ENCODE assay signal across 2 cellular contexts in the genomic region with DNA sequence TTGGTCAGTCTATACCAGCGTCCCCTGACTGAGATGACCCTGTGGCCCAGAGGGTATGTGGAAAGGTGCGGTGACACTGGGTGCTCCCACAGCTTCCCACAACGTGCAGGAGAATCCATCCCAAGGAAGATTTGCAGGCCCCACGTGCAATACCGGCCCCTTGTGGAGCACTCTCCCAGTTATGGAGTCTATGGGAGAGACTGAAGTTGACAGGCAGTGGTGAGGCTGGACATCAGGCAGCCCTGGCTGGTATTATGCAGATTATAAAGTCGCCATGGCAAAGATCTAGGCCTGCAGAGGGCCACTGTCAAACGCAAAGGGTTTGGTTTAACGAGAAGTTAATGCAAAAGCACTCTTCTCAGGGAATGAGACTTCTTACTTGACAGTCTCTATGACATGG.
TF ChIP-seq lines count a peak whose summit lies in the region.

No MANE protein-coding gene starts in this region.

TF ChIP-seq in K562, 482 proteins besides CTCF, POLR2A, EP300 and RAD21 (continued from another document):
- TF ChIP-seq, protein P1, sequence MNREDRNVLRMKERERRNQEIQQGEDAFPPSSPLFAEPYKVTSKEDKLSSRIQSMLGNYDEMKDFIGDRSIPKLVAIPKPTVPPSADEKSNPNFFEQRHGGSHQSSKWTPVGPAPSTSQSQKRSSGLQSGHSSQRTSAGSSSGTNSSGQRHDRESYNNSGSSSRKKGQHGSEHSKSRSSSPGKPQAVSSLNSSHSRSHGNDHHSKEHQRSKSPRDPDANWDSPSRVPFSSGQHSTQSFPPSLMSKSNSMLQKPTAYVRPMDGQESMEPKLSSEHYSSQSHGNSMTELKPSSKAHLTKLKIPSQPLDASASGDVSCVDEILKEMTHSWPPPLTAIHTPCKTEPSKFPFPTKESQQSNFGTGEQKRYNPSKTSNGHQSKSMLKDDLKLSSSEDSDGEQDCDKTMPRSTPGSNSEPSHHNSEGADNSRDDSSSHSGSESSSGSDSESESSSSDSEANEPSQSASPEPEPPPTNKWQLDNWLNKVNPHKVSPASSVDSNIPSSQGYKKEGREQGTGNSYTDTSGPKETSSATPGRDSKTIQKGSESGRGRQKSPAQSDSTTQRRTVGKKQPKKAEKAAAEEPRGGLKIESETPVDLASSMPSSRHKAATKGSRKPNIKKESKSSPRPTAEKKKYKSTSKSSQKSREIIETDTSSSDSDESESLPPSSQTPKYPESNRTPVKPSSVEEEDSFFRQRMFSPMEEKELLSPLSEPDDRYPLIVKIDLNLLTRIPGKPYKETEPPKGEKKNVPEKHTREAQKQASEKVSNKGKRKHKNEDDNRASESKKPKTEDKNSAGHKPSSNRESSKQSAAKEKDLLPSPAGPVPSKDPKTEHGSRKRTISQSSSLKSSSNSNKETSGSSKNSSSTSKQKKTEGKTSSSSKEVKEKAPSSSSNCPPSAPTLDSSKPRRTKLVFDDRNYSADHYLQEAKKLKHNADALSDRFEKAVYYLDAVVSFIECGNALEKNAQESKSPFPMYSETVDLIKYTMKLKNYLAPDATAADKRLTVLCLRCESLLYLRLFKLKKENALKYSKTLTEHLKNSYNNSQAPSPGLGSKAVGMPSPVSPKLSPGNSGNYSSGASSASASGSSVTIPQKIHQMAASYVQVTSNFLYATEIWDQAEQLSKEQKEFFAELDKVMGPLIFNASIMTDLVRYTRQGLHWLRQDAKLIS (CRISPR knock-in tag; IDR thresholded peaks at IDR 0.05): no peak
- no peak for TF ChIP-seq ZNF165 (CRISPR knock-in tag; IDR thresholded peaks at IDR 0.05; ENCODE audit: borderline replicate concordance)
- no peak for TF ChIP-seq TARDBP (IDR thresholded peaks at IDR 0.05)
- no peak for TF ChIP-seq MYBL2 (IDR thresholded peaks at IDR 0.05; ENCODE audit: low read depth)
- no peak for TF ChIP-seq MYBL2 (CRISPR knock-in tag; IDR thresholded peaks at IDR 0.05; ENCODE audit: borderline replicate concordance)
- TF ChIP-seq ARID2 (IDR thresholded peaks at IDR 0.05): no peak
- TF ChIP-seq, protein P2, sequence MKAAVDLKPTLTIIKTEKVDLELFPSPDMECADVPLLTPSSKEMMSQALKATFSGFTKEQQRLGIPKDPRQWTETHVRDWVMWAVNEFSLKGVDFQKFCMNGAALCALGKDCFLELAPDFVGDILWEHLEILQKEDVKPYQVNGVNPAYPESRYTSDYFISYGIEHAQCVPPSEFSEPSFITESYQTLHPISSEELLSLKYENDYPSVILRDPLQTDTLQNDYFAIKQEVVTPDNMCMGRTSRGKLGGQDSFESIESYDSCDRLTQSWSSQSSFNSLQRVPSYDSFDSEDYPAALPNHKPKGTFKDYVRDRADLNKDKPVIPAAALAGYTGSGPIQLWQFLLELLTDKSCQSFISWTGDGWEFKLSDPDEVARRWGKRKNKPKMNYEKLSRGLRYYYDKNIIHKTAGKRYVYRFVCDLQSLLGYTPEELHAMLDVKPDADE (conservative IDR thresholded peaks at IDR 0.05; ENCODE audit: control insufficient read depth, low read depth, low read length): no peak
- no peak for TF ChIP-seq ZNF76 (CRISPR knock-in tag; IDR thresholded peaks at IDR 0.05; ENCODE audit: borderline replicate concordance)

TF ChIP-seq in HepG2, 621 proteins besides CTCF, POLR2A, EP300 and RAD21 (continued from another document):
- TF ChIP-seq, protein P3, sequence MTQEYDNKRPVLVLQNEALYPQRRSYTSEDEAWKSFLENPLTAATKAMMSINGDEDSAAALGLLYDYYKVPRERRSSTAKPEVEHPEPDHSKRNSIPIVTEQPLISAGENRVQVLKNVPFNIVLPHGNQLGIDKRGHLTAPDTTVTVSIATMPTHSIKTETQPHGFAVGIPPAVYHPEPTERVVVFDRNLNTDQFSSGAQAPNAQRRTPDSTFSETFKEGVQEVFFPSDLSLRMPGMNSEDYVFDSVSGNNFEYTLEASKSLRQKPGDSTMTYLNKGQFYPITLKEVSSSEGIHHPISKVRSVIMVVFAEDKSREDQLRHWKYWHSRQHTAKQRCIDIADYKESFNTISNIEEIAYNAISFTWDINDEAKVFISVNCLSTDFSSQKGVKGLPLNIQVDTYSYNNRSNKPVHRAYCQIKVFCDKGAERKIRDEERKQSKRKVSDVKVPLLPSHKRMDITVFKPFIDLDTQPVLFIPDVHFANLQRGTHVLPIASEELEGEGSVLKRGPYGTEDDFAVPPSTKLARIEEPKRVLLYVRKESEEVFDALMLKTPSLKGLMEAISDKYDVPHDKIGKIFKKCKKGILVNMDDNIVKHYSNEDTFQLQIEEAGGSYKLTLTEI (CRISPR knock-in tag; conservative IDR thresholded peaks at IDR 0.05): no peak
- TF ChIP-seq ZNF274 (CRISPR knock-in tag; IDR thresholded peaks at IDR 0.05) (no peak), FOXJ3 (CRISPR knock-in tag; IDR thresholded peaks at IDR 0.05; ENCODE audit: borderline replicate concordance) (no peak), NCOA5 (CRISPR knock-in tag; IDR thresholded peaks at IDR 0.05) (no peak), ZNF207 (IDR thresholded peaks at IDR 0.05; ENCODE audit: borderline replicate concordance) (no peak), ZNF737 (CRISPR knock-in tag; IDR thresholded peaks at IDR 0.05; ENCODE audit: borderline replicate concordance) (no peak), KDM5B (CRISPR knock-in tag; IDR thresholded peaks at IDR 0.05; ENCODE audit: borderline replicate concordance) (no peak)
- TF ChIP-seq, protein P4, sequence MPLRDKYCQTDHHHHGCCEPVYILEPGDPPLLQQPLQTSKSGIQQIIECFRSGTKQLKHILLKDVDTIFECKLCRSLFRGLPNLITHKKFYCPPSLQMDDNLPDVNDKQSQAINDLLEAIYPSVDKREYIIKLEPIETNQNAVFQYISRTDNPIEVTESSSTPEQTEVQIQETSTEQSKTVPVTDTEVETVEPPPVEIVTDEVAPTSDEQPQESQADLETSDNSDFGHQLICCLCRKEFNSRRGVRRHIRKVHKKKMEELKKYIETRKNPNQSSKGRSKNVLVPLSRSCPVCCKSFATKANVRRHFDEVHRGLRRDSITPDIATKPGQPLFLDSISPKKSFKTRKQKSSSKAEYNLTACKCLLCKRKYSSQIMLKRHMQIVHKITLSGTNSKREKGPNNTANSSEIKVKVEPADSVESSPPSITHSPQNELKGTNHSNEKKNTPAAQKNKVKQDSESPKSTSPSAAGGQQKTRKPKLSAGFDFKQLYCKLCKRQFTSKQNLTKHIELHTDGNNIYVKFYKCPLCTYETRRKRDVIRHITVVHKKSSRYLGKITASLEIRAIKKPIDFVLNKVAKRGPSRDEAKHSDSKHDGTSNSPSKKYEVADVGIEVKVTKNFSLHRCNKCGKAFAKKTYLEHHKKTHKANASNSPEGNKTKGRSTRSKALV (CRISPR knock-in tag; IDR thresholded peaks at IDR 0.05): no peak
